Comparison of ENCODE assay signal across 7 cellular contexts in genomic region chr4:20248155-20248558, GRCh38. TPM values are rescaled to one million over a fixed set of nuclear protein-coding genes. Genes with fewer than 3 reads are reported as not detected.
DNase-seq lines count a peak whose midpoint lies in the region; TF ChIP-seq lines count a peak whose summit lies in the region.

No MANE protein-coding gene starts in this region.

- H3K9me3 ChIP-seq in SJSA1 (replicated peaks) (no peaks in the 10 kb centered on the region), sigmoid colon (no peaks in the 10 kb centered on the region)

- DNase-seq in LHCN-M2 (ENCODE audit: low read depth) (peak; percentile 66), SJSA1 (ENCODE audit: low read depth in 1 of 2, low spot score in 2 of 2) (peak; percentile 74 to 93), fibroblast of the conjunctiva (ENCODE audit: low read depth) (peak; percentile 87), sigmoid colon (no peak), HuH-7 (ENCODE audit: low spot score) (no peak)
- DNase-seq in central memory CD4-positive, alpha-beta T cell, result no peak

- 2 to 8% methylated on average over 3 of the region's 3 CpGs for WGBS in sigmoid colon, 2 donors

- no peaks in the 10 kb centered on the region for H3K36me3 ChIP-seq in SJSA1
- H3K36me3 ChIP-seq in sigmoid colon, result no peaks in the 10 kb centered on the region

- TF ChIP-seq POLR2A in sigmoid colon (IDR thresholded peaks at IDR 0.05), result no peak

- H3K4me1 ChIP-seq in SJSA1 (replicated peaks) (peaks cover 28% of the 10 kb centered on the region), sigmoid colon (peaks cover 0 to 19% (median 9%) of the 10 kb centered on the region in 4 donors)

- TF ChIP-seq CTCF in GM12872 (IDR thresholded peaks at IDR 0.05; ENCODE audit: insufficient read depth, low read depth, low read length) (peak; percentile 59), sigmoid colon (IDR thresholded peaks at IDR 0.05) (peak; percentile 18 to 60 (median 40))

- intact Hi-C loops in sigmoid colon (cut with DNase I), result loop anchor here (2.0 kb wide), 1 partner anchor 1023 kb away; no protein-coding TSS in a partner anchor

- H3K4me3 ChIP-seq in SJSA1 (no peak overlapping the region), sigmoid colon (no peak overlapping the region)

- H3K27ac ChIP-seq in SJSA1, result no peak overlapping the region
- no peak overlapping the region for H3K27ac ChIP-seq in sigmoid colon

- TF ChIP-seq EP300 in sigmoid colon (IDR thresholded peaks at IDR 0.05), result no peak

- H3K27me3 ChIP-seq in SJSA1 (replicated peaks) (0 out of 2 replicates have a peak, but pooled peaks cover 7% of the 10 kb centered on the region), sigmoid colon (peaks cover 0 to 3% (median 0%) of the 10 kb centered on the region in 3 donors)

RNA-seq across cellular contexts. Expression of gene SLIT2, which starts 3.5 kb away (rescaled TPM):
- 2.0 and 2.8 TPM in 2 replicates for total RNA-seq in LHCN-M2 (2014; rRNA removed)
- polyA plus RNA-seq in LHCN-M2 (2012), result 0.90 TPM
- total RNA-seq in SJSA1 (2014; rRNA removed; shearing (Covaris generic)), result 13.4 and 20.7 TPM in 2 replicates
- 10 to 100 TPM; 27.0 to 49.0 (median 34.9) TPM for total RNA-seq in sigmoid colon
- 1 to 10 TPM in 2 of 3 donors, under 1 TPM in 1; 0.23 to 2.6 (median 1.2) TPM for polyA plus RNA-seq in sigmoid colon

Comparison
In these comparisons a context has a peak if more than half of its experiments do, and no peak if none do; other contexts are left out.
1. DNase-seq: peak in LHCN-M2 (single experiment), SJSA1 (2 of 2) and fibroblast of the conjunctiva (single experiment); none in sigmoid colon (single experiment), HuH-7 (single experiment) and central memory CD4-positive, alpha-beta T cell (single experiment).